ENCODE assay signal across 8 cellular contexts in the genomic region with DNA sequence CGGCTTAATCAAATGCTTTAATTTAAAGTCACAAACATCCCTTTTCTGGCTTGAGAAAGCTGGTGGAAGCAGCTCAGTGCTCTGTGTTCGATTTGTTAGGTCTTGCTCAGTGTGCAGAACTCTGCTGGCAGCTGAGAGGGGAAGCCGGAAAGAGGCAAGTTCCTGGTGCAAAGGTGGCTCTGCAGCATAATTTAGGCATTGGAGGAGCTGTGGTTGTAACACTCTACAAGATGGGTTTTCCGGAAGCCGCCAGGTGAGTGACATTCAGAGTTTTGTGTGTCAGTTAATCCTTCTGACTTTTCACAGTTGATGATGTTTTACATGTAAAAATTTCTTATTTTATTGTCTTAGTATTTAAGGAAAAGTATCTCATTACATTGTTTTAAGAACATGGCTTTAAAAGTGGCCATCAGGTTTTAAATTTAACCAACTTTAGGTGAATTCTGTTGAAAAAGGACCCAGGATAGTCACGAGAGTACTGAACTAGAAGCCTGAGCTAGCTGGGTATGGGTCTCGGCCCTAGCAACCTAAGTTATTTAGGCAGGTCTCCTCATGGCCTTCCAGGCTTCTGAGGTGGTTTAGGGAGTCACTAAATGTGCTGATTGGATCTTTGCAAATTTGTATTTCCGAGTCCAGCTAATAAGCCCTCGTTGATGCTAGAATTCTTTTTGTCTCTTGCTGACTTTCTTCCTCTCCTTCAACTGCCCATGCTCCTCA. TPM values are rescaled to one million over a fixed set of nuclear protein-coding genes. Genes with fewer than 3 reads are reported as not detected.
A peak's percentile ranks its signal among the peaks of the same experiment; 100 is the strongest.
DNase-seq lines count a peak whose midpoint lies in the region; ATAC-seq, FAIRE-seq and TF ChIP-seq lines count a peak whose summit lies in the region.

No MANE protein-coding gene starts in this region.

- POLR2A ChIA-PET in AG04449 (lab: Yijun Ruan, JAX) = interaction anchor here (0.7 to 1.0 kb wide), 3 partner anchors 10 to 81 kb away, joined by 3 to 4 read pairs (median 4); no protein-coding TSS in a partner anchor

- CTCF ChIA-PET in AG04449 (lab: Yijun Ruan, JAX) = interaction anchor here (0.6 to 1.5 kb wide), 5 partner anchors 12 to 172 kb away, joined by 3 to 5 read pairs (median 4); no protein-coding TSS in a partner anchor

- TF ChIP-seq CTCF in AG04449 (IDR thresholded peaks at IDR 0.05; ENCODE audit: insufficient read depth, low read length, missing control alignments) = no peak

- ATAC-seq in GM18907 (IDR thresholded peaks at IDR 0.05; ENCODE audit: unreplicated experiment) = peak; percentile 91
- peak; percentile 84 for ATAC-seq in HG03378 (IDR thresholded peaks at IDR 0.05; ENCODE audit: unreplicated experiment)

- peak; percentile 60 for DNase-seq in AG04449 (ENCODE audit: low read depth, low spot score)
- peak; percentile 58 for DNase-seq in NCI-H460 (ENCODE audit: extremely low read depth, low read depth)
- DNase-seq in activated CD4-positive, CD25-positive, alpha-beta regulatory T cell treated with anti-CD3 and anti-CD28 coated beads, Interleukin-2, amount 50 U/mL, for 72 hours = peak; percentile 66
- peak; percentile 90 for DNase-seq in kidney glomerular epithelial cell (lab: John Stamatoyannopoulos, UW)
- peak; percentile 31 to 41 for DNase-seq in stimulated activated CD4-positive, alpha-beta T cell treated with anti-CD3 and anti-CD28 coated beads, Interleukin-1b, Interleukin-23, amount 100 ng/mL, for 1 hour (ENCODE audit: low read depth in 2 of 2)

- FAIRE-seq in colon (lab: Jason Lieb, UNC) = peak; percentile 76

- H3K4me3 ChIP-seq in AG04449 (ENCODE audit: low read depth, low read length) = peak overlapping the region; percentile 76

RNA-seq across cellular contexts. Expression of a gene that starts 47.1 kb away (rescaled TPM):
- total RNA-seq in NCI-H460 (2014; rRNA removed; shearing (Covaris generic)) = not detected in 2 replicates
- polyA plus RNA-seq in NCI-H460 (2014; cell fraction: nucleus; rRNA removed) = not detected in 2 replicates

Comparison
In these comparisons a context has a peak if more than half of its experiments do, and no peak if none do; other contexts are left out.
1. Peak in every context shown above with its lines: DNase-seq, ATAC-seq and H3K4me3 ChIP-seq.
2. DNase-seq: peak in every context shown above with its lines; median percentile 90 in kidney glomerular epithelial cell; 66 in activated CD4-positive, CD25-positive, alpha-beta regulatory T cell treated with anti-CD3 and anti-CD28 coated beads, Interleukin-2, amount 50 U/mL, for 72 hours; 60 in AG04449; 58 in NCI-H460; 36 in stimulated activated CD4-positive, alpha-beta T cell treated with anti-CD3 and anti-CD28 coated beads, Interleukin-1b, Interleukin-23, amount 100 ng/mL, for 1 hour.